ENCODE assay signal across 1 cellular context in the genomic region with DNA sequence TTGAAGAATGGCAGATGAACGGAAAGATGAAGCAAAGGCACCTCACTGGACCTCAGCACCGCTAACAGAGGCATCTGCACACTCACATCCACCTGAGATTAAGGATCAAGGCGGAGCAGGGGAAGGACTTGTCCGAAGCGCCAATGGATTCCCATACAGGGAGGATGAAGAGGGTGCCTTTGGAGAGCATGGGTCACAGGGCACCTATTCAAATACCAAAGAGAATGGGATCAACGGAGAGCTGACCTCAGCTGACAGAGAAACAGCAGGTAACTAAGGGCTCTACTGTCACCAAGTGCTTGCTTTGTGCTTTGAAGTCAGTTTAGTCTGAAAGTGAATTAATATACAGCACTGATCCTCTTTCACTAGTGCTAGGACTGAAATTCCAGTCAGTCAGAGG.
TF ChIP-seq lines count a peak whose summit lies in the region.

No MANE protein-coding gene starts in this region.

TF ChIP-seq in WTC11, 78 proteins besides CTCF, POLR2A, EP300 and RAD21 (continued from another document):
- TF ChIP-seq CBFB (CRISPR knock-in tag; IDR thresholded peaks at IDR 0.05; ENCODE audit: low read depth): no peak
- TF ChIP-seq, protein P1, sequence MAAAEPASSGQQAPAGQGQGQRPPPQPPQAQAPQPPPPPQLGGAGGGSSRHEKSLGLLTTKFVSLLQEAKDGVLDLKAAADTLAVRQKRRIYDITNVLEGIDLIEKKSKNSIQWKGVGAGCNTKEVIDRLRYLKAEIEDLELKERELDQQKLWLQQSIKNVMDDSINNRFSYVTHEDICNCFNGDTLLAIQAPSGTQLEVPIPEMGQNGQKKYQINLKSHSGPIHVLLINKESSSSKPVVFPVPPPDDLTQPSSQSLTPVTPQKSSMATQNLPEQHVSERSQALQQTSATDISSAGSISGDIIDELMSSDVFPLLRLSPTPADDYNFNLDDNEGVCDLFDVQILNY (CRISPR knock-in tag; IDR thresholded peaks at IDR 0.05): no peak
- TF ChIP-seq JUN (CRISPR knock-in tag; IDR thresholded peaks at IDR 0.05): no peak
- TF ChIP-seq ZNF317 (CRISPR knock-in tag; IDR thresholded peaks at IDR 0.05; ENCODE audit: borderline replicate concordance, low read depth): no peak
- TF ChIP-seq FOXK1 (CRISPR knock-in tag; IDR thresholded peaks at IDR 0.05): no peak
- TF ChIP-seq, protein P2, sequence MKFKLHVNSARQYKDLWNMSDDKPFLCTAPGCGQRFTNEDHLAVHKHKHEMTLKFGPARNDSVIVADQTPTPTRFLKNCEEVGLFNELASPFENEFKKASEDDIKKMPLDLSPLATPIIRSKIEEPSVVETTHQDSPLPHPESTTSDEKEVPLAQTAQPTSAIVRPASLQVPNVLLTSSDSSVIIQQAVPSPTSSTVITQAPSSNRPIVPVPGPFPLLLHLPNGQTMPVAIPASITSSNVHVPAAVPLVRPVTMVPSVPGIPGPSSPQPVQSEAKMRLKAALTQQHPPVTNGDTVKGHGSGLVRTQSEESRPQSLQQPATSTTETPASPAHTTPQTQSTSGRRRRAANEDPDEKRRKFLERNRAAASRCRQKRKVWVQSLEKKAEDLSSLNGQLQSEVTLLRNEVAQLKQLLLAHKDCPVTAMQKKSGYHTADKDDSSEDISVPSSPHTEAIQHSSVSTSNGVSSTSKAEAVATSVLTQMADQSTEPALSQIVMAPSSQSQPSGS (CRISPR knock-in tag; IDR thresholded peaks at IDR 0.05; ENCODE audit: borderline replicate concordance, low read depth): no peak
- TF ChIP-seq GABPB1 (CRISPR knock-in tag; IDR thresholded peaks at IDR 0.05): no peak
- TF ChIP-seq, protein P3, sequence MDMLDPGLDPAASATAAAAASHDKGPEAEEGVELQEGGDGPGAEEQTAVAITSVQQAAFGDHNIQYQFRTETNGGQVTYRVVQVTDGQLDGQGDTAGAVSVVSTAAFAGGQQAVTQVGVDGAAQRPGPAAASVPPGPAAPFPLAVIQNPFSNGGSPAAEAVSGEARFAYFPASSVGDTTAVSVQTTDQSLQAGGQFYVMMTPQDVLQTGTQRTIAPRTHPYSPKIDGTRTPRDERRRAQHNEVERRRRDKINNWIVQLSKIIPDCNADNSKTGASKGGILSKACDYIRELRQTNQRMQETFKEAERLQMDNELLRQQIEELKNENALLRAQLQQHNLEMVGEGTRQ (CRISPR knock-in tag; IDR thresholded peaks at IDR 0.05): no peak
- TF ChIP-seq EMX1 (CRISPR knock-in tag; IDR thresholded peaks at IDR 0.05): no peak
- TF ChIP-seq, protein P4, sequence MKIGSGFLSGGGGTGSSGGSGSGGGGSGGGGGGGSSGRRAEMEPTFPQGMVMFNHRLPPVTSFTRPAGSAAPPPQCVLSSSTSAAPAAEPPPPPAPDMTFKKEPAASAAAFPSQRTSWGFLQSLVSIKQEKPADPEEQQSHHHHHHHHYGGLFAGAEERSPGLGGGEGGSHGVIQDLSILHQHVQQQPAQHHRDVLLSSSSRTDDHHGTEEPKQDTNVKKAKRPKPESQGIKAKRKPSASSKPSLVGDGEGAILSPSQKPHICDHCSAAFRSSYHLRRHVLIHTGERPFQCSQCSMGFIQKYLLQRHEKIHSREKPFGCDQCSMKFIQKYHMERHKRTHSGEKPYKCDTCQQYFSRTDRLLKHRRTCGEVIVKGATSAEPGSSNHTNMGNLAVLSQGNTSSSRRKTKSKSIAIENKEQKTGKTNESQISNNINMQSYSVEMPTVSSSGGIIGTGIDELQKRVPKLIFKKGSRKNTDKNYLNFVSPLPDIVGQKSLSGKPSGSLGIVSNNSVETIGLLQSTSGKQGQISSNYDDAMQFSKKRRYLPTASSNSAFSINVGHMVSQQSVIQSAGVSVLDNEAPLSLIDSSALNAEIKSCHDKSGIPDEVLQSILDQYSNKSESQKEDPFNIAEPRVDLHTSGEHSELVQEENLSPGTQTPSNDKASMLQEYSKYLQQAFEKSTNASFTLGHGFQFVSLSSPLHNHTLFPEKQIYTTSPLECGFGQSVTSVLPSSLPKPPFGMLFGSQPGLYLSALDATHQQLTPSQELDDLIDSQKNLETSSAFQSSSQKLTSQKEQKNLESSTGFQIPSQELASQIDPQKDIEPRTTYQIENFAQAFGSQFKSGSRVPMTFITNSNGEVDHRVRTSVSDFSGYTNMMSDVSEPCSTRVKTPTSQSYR (CRISPR knock-in tag; IDR thresholded peaks at IDR 0.05): no peak
- TF ChIP-seq TCF7 (CRISPR knock-in tag; IDR thresholded peaks at IDR 0.05; ENCODE audit: low read depth): no peak
- TF ChIP-seq RELA (CRISPR knock-in tag; IDR thresholded peaks at IDR 0.05; ENCODE audit: borderline replicate concordance): no peak
